In the genomic region with DNA sequence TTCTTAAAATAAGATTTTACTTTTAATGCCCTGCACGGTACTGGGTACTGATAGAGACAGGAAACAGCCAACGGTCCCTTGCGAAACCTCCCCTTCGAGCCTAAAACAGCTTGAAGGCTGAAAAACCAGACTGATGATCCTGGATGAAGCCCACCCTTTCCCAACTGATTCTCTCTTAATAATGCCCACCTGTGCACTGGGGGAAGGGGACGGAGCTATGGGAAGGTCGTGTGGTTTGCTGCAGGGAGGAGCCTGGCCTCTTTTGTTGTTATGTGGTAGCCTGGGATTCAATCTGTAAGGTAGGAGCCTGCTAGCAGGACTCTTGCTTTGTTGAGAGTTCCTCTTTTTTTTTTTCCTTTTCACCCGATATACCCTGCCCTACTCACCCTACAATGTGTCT, we compare ENCODE assay signal across 1 cellular context.
A peak's percentile ranks its signal among the peaks of the same experiment; 100 is the strongest.
TF ChIP-seq lines count a peak whose summit lies in the region.

No MANE protein-coding gene starts in this region.

TF ChIP-seq in GM12878, 131 proteins besides CTCF, POLR2A, EP300 and RAD21 (continued from another document):
- TF ChIP-seq, protein P1, sequence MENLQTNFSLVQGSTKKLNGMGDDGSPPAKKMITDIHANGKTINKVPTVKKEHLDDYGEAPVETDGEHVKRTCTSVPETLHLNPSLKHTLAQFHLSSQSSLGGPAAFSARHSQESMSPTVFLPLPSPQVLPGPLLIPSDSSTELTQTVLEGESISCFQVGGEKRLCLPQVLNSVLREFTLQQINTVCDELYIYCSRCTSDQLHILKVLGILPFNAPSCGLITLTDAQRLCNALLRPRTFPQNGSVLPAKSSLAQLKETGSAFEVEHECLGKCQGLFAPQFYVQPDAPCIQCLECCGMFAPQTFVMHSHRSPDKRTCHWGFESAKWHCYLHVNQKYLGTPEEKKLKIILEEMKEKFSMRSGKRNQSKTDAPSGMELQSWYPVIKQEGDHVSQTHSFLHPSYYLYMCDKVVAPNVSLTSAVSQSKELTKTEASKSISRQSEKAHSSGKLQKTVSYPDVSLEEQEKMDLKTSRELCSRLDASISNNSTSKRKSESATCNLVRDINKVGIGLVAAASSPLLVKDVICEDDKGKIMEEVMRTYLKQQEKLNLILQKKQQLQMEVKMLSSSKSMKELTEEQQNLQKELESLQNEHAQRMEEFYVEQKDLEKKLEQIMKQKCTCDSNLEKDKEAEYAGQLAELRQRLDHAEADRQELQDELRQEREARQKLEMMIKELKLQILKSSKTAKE (IDR thresholded peaks at IDR 0.05; ENCODE audit: low read depth, poor library complexity, severe bottlenecking): no peak
- 0 out of 2 replicates have a peak, but pooled peaks have one; percentile 22 for TF ChIP-seq ZNF384 (IDR thresholded peaks at IDR 0.05; ENCODE audit: borderline replicate concordance, low read depth, low read length)
- TF ChIP-seq EED (IDR thresholded peaks at IDR 0.05; ENCODE audit: low read depth): peak; percentile 46; the same call in 1 of the 2 replicates
- no peak for TF ChIP-seq RB1 (IDR thresholded peaks at IDR 0.05; ENCODE audit: borderline replicate concordance)
- TF ChIP-seq SPI1 (IDR thresholded peaks at IDR 0.05; ENCODE audit: borderline replicate concordance, insufficient read depth, low read depth, low read length): peak; percentile 69
- no peak for TF ChIP-seq POLR2AphosphoS2 (IDR thresholded peaks at IDR 0.05; ENCODE audit: low read depth, low read length)
- no peak for TF ChIP-seq CHD4 (IDR thresholded peaks at IDR 0.05)
- no peak for TF ChIP-seq RUNX3 (IDR thresholded peaks at IDR 0.05; ENCODE audit: low read length)
